ENCODE assay signal across 9 cellular contexts in the genomic region with DNA sequence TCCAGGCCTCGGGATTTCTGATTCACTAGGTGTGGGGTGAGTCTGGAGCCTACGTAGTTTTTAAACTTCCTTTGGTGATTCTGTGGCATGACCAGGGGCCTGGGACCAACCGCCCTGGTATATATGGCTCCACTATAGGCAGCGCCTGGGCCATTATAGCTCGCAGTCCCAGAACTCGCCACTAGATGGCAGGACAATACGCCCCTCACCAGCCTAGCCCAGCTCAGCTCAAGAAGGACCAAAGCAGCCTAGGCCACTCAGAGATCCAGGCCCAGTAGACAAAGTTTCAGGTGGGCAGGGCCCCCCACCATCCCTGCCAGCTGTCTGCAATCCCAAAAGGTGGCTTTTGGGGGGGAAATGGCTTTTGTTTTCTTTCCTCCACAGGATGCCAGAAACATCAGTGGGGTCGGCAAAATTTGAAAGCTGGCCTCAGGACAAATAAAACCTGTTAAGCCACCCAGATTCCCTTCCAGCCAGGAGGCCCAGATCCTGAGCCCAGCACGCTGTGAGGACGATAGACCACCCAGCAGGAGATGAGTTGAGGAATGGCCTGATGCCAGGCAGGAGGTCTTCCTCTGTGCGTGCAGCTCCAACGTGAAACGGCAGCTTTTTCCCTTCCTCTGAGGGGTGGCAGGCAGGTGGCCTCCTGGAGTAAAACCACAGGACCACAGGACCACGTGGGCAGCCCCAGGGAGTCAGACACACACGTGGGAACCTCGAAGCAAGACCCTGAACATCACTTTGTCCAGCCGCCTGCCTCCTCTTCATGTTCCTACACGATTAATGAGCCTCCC. TPM values are rescaled to one million over a fixed set of nuclear protein-coding genes. Genes with fewer than 3 reads are reported as not detected.
A peak's percentile ranks its signal among the peaks of the same experiment; 100 is the strongest.
DNase-seq lines count a peak whose midpoint lies in the region; ATAC-seq and TF ChIP-seq lines count a peak whose summit lies in the region.
"Had no signal": no experiment of that assay in that cellular context is flagged by ENCODE, and none has a peak within 500 bp of the region (broad histone marks: within the 10 kb centered on the region; RNA-seq: fewer than 3 reads in every experiment).

No MANE protein-coding gene starts in this region.

- H3K4me1 Mint-ChIP-seq in Caco-2 (ENCODE audit: low read depth, unreplicated experiment) (no peaks in the 10 kb centered on the region), HFFc6 (ENCODE audit: low read depth) (no peaks in the 10 kb centered on the region)

- H3K4me3 ChIP-seq in Caco-2 (ENCODE audit: low read depth, low read length): no peak overlapping the region

- no TSS peak for BruUV-seq in Caco-2 (replicated peaks; lab: Mats Ljungman, UMichigan)

- intact Hi-C loops in Caco-2 (cut with micrococcal nuclease; ENCODE audit: unreplicated experiment): loop anchor here (1.0 kb wide), 4 partner anchors 24 to 176 kb away; no protein-coding TSS in a partner anchor

- ATAC-seq in left lobe of liver (peak; percentile 98), GM21390 (IDR thresholded peaks at IDR 0.05; ENCODE audit: unreplicated experiment) (no peak)

- H3K27me3 ChIP-seq in Caco-2 (replicated peaks; ENCODE audit: control insufficient read depth, insufficient read depth, low read length): no peaks in the 10 kb centered on the region

- CTCF ChIA-PET in Caco-2 (lab: Charles Lee): interaction anchor here (0.6 to 1.4 kb wide), 17 partner anchors 12 to 303 kb away, joined by 3 to 22 read pairs (median 5); a partner anchor contains a TSS

- peak; percentile 78 to 79 for TF ChIP-seq CTCF in Caco-2 (IDR thresholded peaks at IDR 0.05; ENCODE audit: insufficient read depth in 1 of 2, low read depth in 1 of 2, low read length in 1 of 2, severe bottlenecking in 1 of 2, unreplicated experiment in 1 of 2)
- peak; percentile 96 for TF ChIP-seq CTCF in HFFc6 (IDR thresholded peaks at IDR 0.05)

- H3K4me1 ChIP-seq in Caco-2: peaks cover 8% of the 10 kb centered on the region; the same call in 1 of the 2 replicates

- no peaks in the 10 kb centered on the region for H3K36me3 Mint-ChIP-seq in Caco-2 (ENCODE audit: insufficient read depth, unreplicated experiment)
- H3K36me3 Mint-ChIP-seq in HFFc6 (ENCODE audit: low read depth): 0 out of 2 replicates have a peak, but pooled peaks cover 5% of the 10 kb centered on the region

- H3K4me3 Mint-ChIP-seq in Caco-2 (ENCODE audit: unreplicated experiment) (no peak overlapping the region), HFFc6 (no peak overlapping the region)

- DNase-seq in Caco-2 (peak; percentile 72 to 82), HFFc6 (peak; percentile 53), NCI-H345 (lab: John Stamatoyannopoulos, UW) (peak; percentile 71), left lobe of liver (ENCODE audit: low spot score) (peak; percentile 72)
- DNase-seq in activated CD4-positive, CD25-positive, alpha-beta regulatory T cell treated with anti-CD3 and anti-CD28 coated beads, Interleukin-2, amount 50 U/mL, for 72 hours: peak; percentile 80
- peak; percentile 27 for DNase-seq in central memory CD4-positive, alpha-beta T cell
- peak; percentile 53 to 74 for DNase-seq in stimulated activated CD4-positive, alpha-beta T cell treated with anti-CD3 and anti-CD28 coated beads, Interleukin-4, amount 100 ng/mL, for 48 hours (ENCODE audit: low read depth in 2 of 2)

- POLR2A ChIA-PET in Caco-2 (lab: Charles Lee): interaction anchor here (1.3 kb wide), 1 partner anchor 23 kb away, joined by 4 read pairs; no protein-coding TSS in a partner anchor

- no peaks in the 10 kb centered on the region for H3K27me3 Mint-ChIP-seq in Caco-2 (ENCODE audit: insufficient read depth, unreplicated experiment)
- peaks cover 18% of the 10 kb centered on the region for H3K27me3 Mint-ChIP-seq in HFFc6 (ENCODE audit: insufficient read depth)

- H3K9me3 Mint-ChIP-seq in Caco-2 (ENCODE audit: unreplicated experiment): no peaks in the 10 kb centered on the region
- peaks cover 4% of the 10 kb centered on the region; the same call in 1 of the 2 replicates for H3K9me3 Mint-ChIP-seq in HFFc6

- no peak overlapping the region for H3K27ac Mint-ChIP-seq in Caco-2 (ENCODE audit: unreplicated experiment)
- H3K27ac Mint-ChIP-seq in HFFc6: no peak overlapping the region

- no peaks in the 10 kb centered on the region for H3K36me3 ChIP-seq in Caco-2 (ENCODE audit: control insufficient read depth, insufficient read depth, low read length)

- no peaks in the 10 kb centered on the region for H3K9me3 ChIP-seq in Caco-2

RNA-seq across cellular contexts. Expression of a gene that starts 24.8 kb away (rescaled TPM):
- total RNA-seq in Caco-2 (2022): 24.7 and 25.0 TPM in 2 replicates
- 1 to 10 TPM; 4.8 to 6.8 (median 6.6) TPM for total RNA-seq in HFFc6 (2021; fragmentation: NEBNext Ultra II Directional; extraction: Animal tissue kit (Norgen Biotek cat#: 25700))
- total RNA-seq in left lobe of liver: 2.4 TPM
- total RNA-seq: activated CD8-positive, alpha-beta memory T cell treated with anti-CD3 and anti-CD28 coated beads for 36 hours had no signal

Comparison
In these comparisons a context has a peak if more than half of its experiments do, and no peak if none do; other contexts are left out.
1. DNase-seq: peak in every context shown above with its lines; median percentile 80 in activated CD4-positive, CD25-positive, alpha-beta regulatory T cell treated with anti-CD3 and anti-CD28 coated beads, Interleukin-2, amount 50 U/mL, for 72 hours; 77 in Caco-2; 72 in left lobe of liver; 71 in NCI-H345; 64 in stimulated activated CD4-positive, alpha-beta T cell treated with anti-CD3 and anti-CD28 coated beads, Interleukin-4, amount 100 ng/mL, for 48 hours; 53 in HFFc6; 27 in central memory CD4-positive, alpha-beta T cell.